In genomic region chr14:31592122-31592521, GRCh38 we compare ENCODE assay signal across 6 cellular contexts.
"Had no signal": no experiment of that assay in that cellular context is flagged by ENCODE, and none has a peak within 500 bp of the region (broad histone marks: within the 10 kb centered on the region; RNA-seq: fewer than 3 reads in every experiment).

No MANE protein-coding gene starts in this region.

- H3K27ac ChIP-seq: GM23248 had no signal

- ATAC-seq: K562 had no signal

- H3K9ac ChIP-seq: GM23248 had no signal

- FAIRE-seq: H54, K562 had no signal

- H3K4me3 ChIP-seq: GM23248, K562 had no signal

- H2AFZ ChIP-seq: GM23248 had no signal

- DNase-seq: GM23248, GOT3, H9, HCEC 1CT had no signal
